In the genomic region with DNA sequence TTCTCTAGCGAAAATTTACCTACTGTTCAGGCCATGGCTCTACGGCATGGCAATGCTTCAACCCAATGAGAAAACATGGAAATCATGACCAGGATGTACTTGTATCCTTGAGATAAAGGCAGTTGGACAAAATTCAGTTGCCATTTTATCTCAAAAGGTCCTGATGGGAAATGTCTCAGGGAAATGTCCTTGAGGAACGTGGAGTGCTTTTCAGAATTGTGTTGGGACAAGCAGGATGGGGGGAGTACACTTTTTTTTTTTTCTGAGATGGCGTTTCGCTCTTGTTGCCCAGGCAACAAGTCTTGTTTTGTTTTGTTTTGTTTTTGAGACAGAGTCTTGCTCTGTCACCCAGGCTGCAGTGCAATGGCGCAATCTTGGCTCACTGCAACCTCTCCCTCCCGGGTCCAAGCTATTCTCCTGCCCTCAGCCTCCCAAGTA, we compare ENCODE assay signal across 24 cellular contexts.
"Had no signal": no experiment of that assay in that cellular context is flagged by ENCODE, and none has a peak within 500 bp of the region (broad histone marks: within the 10 kb centered on the region; RNA-seq: fewer than 3 reads in every experiment).

No MANE protein-coding gene starts in this region.

- H3K27me3 ChIP-seq: pancreas, transverse colon had no signal

- H3K4me3 ChIP-seq: coronary artery, mucosa of descending colon, pancreas, psoas muscle, transverse colon had no signal

- DNase-seq: activated B cell treated with CpG ODN at 0.5 μM for 24 hours; activated CD4-positive, alpha-beta memory T cell treated with anti-CD3 and anti-CD28 coated beads, Interleukin-2, amount 10 ng/mL, durations not matched to agents 7 days and 5 days; activated CD4-positive, alpha-beta T cell treated with anti-CD3 and anti-CD28 coated beads for 4 hours; activated effector memory CD4-positive, alpha-beta T cell treated with Interleukin-2 at 50 U/mL for 16 hours; activated naive CD4-positive, alpha-beta T cell treated with anti-CD3 and anti-CD28 coated beads for 36 hours; activated naive CD8-positive, alpha-beta T cell treated with anti-CD3 and anti-CD28 coated beads, Interleukin-2, amount 10 ng/mL, durations not matched to agents 7 days and 5 days; activated T-cell treated with anti-CD3 and anti-CD28 coated beads, Interleukin-2, amount 50 U/mL, for 72 hours; amniotic stem cell; cerebellar nuclear complex; endodermal cell; kidney; mammary epithelial cell; mucosa of descending colon; nephron progenitor cell; pancreas; psoas muscle; small intestine; stimulated activated CD4-positive, alpha-beta T cell treated with anti-CD3 and anti-CD28 coated beads, Interleukin-15, amount 100 ng/mL, for 24 hours; stimulated activated naive B cell treated with anti-CD40 and anti-IgM and Interleukin-4, amounts not matched to agents 10 μg/mL and 1 μg/mL and 100 μg/mL, for 72 hours; SW 1271; T-helper 17 cell; transverse colon had no signal

- H3K36me3 ChIP-seq: pancreas, transverse colon had no signal

- H3K4me1 ChIP-seq: pancreas, psoas muscle had no signal

- H3K27ac ChIP-seq: coronary artery, epithelial cell of prostate, pancreas, psoas muscle had no signal
